9 cellular contexts compared by ENCODE assay signal in genomic region chr12:112170376-112170775, GRCh38. TPM values are rescaled to one million over a fixed set of nuclear protein-coding genes. Genes with fewer than 3 reads are reported as not detected.
DNase-seq lines count a peak whose midpoint lies in the region; ATAC-seq, FAIRE-seq and TF ChIP-seq lines count a peak whose summit lies in the region.
"Had no signal": no experiment of that assay in that cellular context is flagged by ENCODE, and none has a peak within 500 bp of the region (broad histone marks: within the 10 kb centered on the region; RNA-seq: fewer than 3 reads in every experiment).

No MANE protein-coding gene starts in this region.

- TF ChIP-seq POLR2A in H1 (IDR thresholded peaks at IDR 0.05; ENCODE audit: control extremely low read depth in 1 of 2, low read depth in 2 of 2, low read length in 2 of 2) (no peak), uterus (IDR thresholded peaks at IDR 0.05) (no peak)

- no peaks in the 10 kb centered on the region for H3F3A ChIP-seq in SU-DHL-6 (ENCODE audit: insufficient read depth)

- TF ChIP-seq CTCF in SU-DHL-6 (IDR thresholded peaks at IDR 0.05; ENCODE audit: insufficient read depth, low read length, poor library complexity, severe bottlenecking) (peak; percentile 37), H1 (IDR thresholded peaks at IDR 0.05; ENCODE audit: control extremely low read depth in 1 of 3, insufficient read depth in 1 of 3, low read depth in 1 of 3, low read length in 3 of 3) (peak; percentile 42 to 46 (median 43)), uterus (IDR thresholded peaks at IDR 0.05) (peak in 2 of 4 experiments; percentile 6 to 11)

- H2BK15ac ChIP-seq in H1 (ENCODE audit: low read length) = no peak overlapping the region

- peak overlapping the region; percentile 43 for H3K27ac Mint-ChIP-seq in T-helper 1 cell treated with Interleukin-12 subunit alpha and Interleukin-12 subunit beta and Interleukin-4 antibody, amounts not matched to agents 30 μg/mL and 1 μg/mL, for 36 hours

- no peak overlapping the region for H4K5ac ChIP-seq in H1 (ENCODE audit: insufficient read length, low read depth, low read length)

- POLR2A ChIA-PET in H1 (lab: Charles Lee; ENCODE audit: partially characterized antibody) = no interaction called here

- H3K4me2 ChIP-seq in SU-DHL-6 (ENCODE audit: low read depth, low read length, poor library complexity, severe bottlenecking) (no peak overlapping the region), H1 (ENCODE audit: insufficient read depth in 1 of 2, low read depth in 2 of 2, low read length in 2 of 2) (no peak overlapping the region)

- H3K36me3 Mint-ChIP-seq in T-helper 1 cell treated with Interleukin-12 subunit alpha and Interleukin-12 subunit beta and Interleukin-4 antibody, amounts not matched to agents 30 μg/mL and 1 μg/mL, for 36 hours (ENCODE audit: low read depth) = peaks cover 20% of the 10 kb centered on the region

- H2BK20ac ChIP-seq in H1 (ENCODE audit: low read length) = no peak overlapping the region

- WGBS in H1 (ENCODE audit: extremely low coverage in 1 of 2, insufficient coverage in 1 of 2, insufficient read length in 1 of 2, insufficient replicate concordance in 2 of 2, low coverage in 1 of 2, low lambda C conversion rate in 2 of 2, missing lambda C conversion rate in 1 of 2), 2 experiments = 88% methylated on average over 8 of the region's 8 CpGs; no CpG with 5 or more reads in 1 of the 2 experiments

- no peaks in the 10 kb centered on the region for H3K23me2 ChIP-seq in H1 (ENCODE audit: low read depth, low read length)

- H3K79me1 ChIP-seq in H1 (ENCODE audit: low read depth, low read length) = no peaks in the 10 kb centered on the region; the same call in 1 of the 2 replicates

- no peak overlapping the region for H4K8ac ChIP-seq in H1 (ENCODE audit: extremely low read depth, insufficient read depth, low read length)

- no peak overlapping the region for H3K23ac ChIP-seq in H1 (ENCODE audit: insufficient read length)

- no peak overlapping the region for H4K91ac ChIP-seq in H1 (replicated peaks; ENCODE audit: insufficient read length, low read length)

- H3K27me3 Mint-ChIP-seq in T-helper 1 cell treated with Interleukin-12 subunit alpha and Interleukin-12 subunit beta and Interleukin-4 antibody, amounts not matched to agents 30 μg/mL and 1 μg/mL, for 36 hours (ENCODE audit: low read depth) = no peaks in the 10 kb centered on the region

- H2BK12ac ChIP-seq in H1 (ENCODE audit: low read depth, low read length) = no peak overlapping the region

- H3K9ac ChIP-seq in SU-DHL-6 (ENCODE audit: low read length) = no peak overlapping the region
- no peak overlapping the region for H3K9ac ChIP-seq in H1 (replicated peaks in 1 of 4; ENCODE audit: extremely low read depth in 1 of 4, low read depth in 3 of 4, low read length in 3 of 4)

- H3K36me3 ChIP-seq in SU-DHL-6 (ENCODE audit: low read length) = no peaks in the 10 kb centered on the region
- peaks cover 0 to 3% (median under 1%) of the 10 kb centered on the region in 4 experiments; a peak in 4 of 8 replicates for H3K36me3 ChIP-seq in H1 (ENCODE audit: control insufficient read depth in 2 of 4, insufficient read depth in 4 of 4, low read length in 3 of 4)
- H3K36me3 ChIP-seq in uterus = no peaks in the 10 kb centered on the region

- H2AK5ac ChIP-seq in H1 (ENCODE audit: low read depth, low read length) = no peak overlapping the region

- H3K4me3 Mint-ChIP-seq in T-helper 1 cell treated with Interleukin-12 subunit alpha and Interleukin-12 subunit beta and Interleukin-4 antibody, amounts not matched to agents 30 μg/mL and 1 μg/mL, for 36 hours = no peak overlapping the region

- H3K27ac ChIP-seq in SU-DHL-6 (ENCODE audit: low read depth, low read length) = no peak overlapping the region
- H3K27ac ChIP-seq in H1 (ENCODE audit: low read depth, low read length) = no peak overlapping the region
- no peak overlapping the region for H3K27ac ChIP-seq in uterus
- H3K27ac ChIP-seq: neutrophil had no signal

- H2BK5ac ChIP-seq in H1 (ENCODE audit: low read depth, low read length) = 0 out of 2 replicates have a peak overlapping the region, but pooled peaks have one; percentile 60

- H3K4me1 ChIP-seq in H1 (replicated peaks in 1 of 4; ENCODE audit: control insufficient read depth in 3 of 4, insufficient read depth in 4 of 4, low read length in 3 of 4) (no peaks in the 10 kb centered on the region; a peak in 1 of 7 replicates), uterus (no peaks in the 10 kb centered on the region)

- no peak overlapping the region for H3K14ac ChIP-seq in H1 (ENCODE audit: insufficient read length)

- intact Hi-C loops in uterus (cut with DNase I; ENCODE audit: low total_unique reads) = no loop called here

- no peak overlapping the region for H2BK120ac ChIP-seq in H1 (replicated peaks; ENCODE audit: low read depth, low read length)

- no peak overlapping the region for H3K56ac ChIP-seq in H1 (replicated peaks; ENCODE audit: insufficient read length, low read depth, low read length)

- no peak overlapping the region for H3K4me3 ChIP-seq in SU-DHL-6 (ENCODE audit: insufficient read depth, low read length, poor library complexity, severe bottlenecking)
- no peak overlapping the region for H3K4me3 ChIP-seq in H1 (ENCODE audit: extremely low read depth in 1 of 4, insufficient read depth in 2 of 4, low read depth in 3 of 4, low read length in 4 of 4)
- no peak overlapping the region for H3K4me3 ChIP-seq in uterus

- H4K20me1 ChIP-seq in SU-DHL-6 (ENCODE audit: low read depth, low read length) (no peaks in the 10 kb centered on the region), H1 (replicated peaks in 1 of 2; ENCODE audit: control insufficient read depth in 1 of 2, insufficient read depth in 2 of 2, low read length in 2 of 2) (no peaks in the 10 kb centered on the region)

- H3K9me3 ChIP-seq in SU-DHL-6 (ENCODE audit: insufficient read depth, low read length) (no peaks in the 10 kb centered on the region), H1 (ENCODE audit: insufficient read depth in 2 of 2, low read depth in 1 of 2, low read length in 1 of 2) (no peaks in the 10 kb centered on the region), uterus (no peaks in the 10 kb centered on the region)
- H3K9me3 ChIP-seq: neutrophil had no signal

- DNase-seq in T-helper 1 cell (no peak), H1 (ENCODE audit: low read depth in 1 of 2, low spot score in 2 of 2) (no peak), uterus (no peak), NCI-H1694 treated with DMSO at 0.1 percent for 48 hours (lab: John Stamatoyannopoulos, UW) (no peak)
- peak; percentile 31 to 46 for DNase-seq in stimulated activated CD4-positive, alpha-beta T cell treated with anti-CD3 and anti-CD28 coated beads, Interleukin-2, amount 100 ng/mL, for 24 hours

- no peaks in the 10 kb centered on the region for H3K4me1 Mint-ChIP-seq in T-helper 1 cell treated with Interleukin-12 subunit alpha and Interleukin-12 subunit beta and Interleukin-4 antibody, amounts not matched to agents 30 μg/mL and 1 μg/mL, for 36 hours (ENCODE audit: low read depth)

- no peak overlapping the region for H2AFZ ChIP-seq in SU-DHL-6 (ENCODE audit: low read depth, low read length, severe bottlenecking)
- no peak overlapping the region for H2AFZ ChIP-seq in H1 (ENCODE audit: low read length)

- H3K79me2 ChIP-seq in SU-DHL-6 (ENCODE audit: insufficient read depth, low read length) (no peaks in the 10 kb centered on the region), H1 (ENCODE audit: control insufficient read depth in 1 of 2, insufficient read depth in 2 of 2, low read length in 2 of 2) (no peaks in the 10 kb centered on the region)

- no peak overlapping the region; the same call in 1 of the 2 replicates for H3K18ac ChIP-seq in H1 (ENCODE audit: extremely low read depth, low read length)

- ATAC-seq in HG03135 (IDR thresholded peaks at IDR 0.05; ENCODE audit: unreplicated experiment) = no peak

- CTCF ChIA-PET in H1 (lab: Charles Lee; ENCODE audit: partially characterized antibody) = interaction anchor here (1.4 kb wide), 1 partner anchor 9 kb away, joined by 3 read pairs; no protein-coding TSS in a partner anchor

- no peak for TF ChIP-seq EP300 in H1 (IDR thresholded peaks at IDR 0.05; ENCODE audit: borderline replicate concordance in 1 of 2, low read depth in 2 of 2, low read length in 2 of 2)

- FAIRE-seq in H1 (lab: Jason Lieb, UNC) = no peak

- no peak overlapping the region for H3K4ac ChIP-seq in H1 (replicated peaks; ENCODE audit: insufficient read length, low read depth, low read length)

- H3K27me3 ChIP-seq in SU-DHL-6 (ENCODE audit: low read length) (no peaks in the 10 kb centered on the region), H1 (replicated peaks in 1 of 4; ENCODE audit: control insufficient read depth in 3 of 4, extremely low read depth in 1 of 4, insufficient read depth in 3 of 4, low read length in 3 of 4) (no peaks in the 10 kb centered on the region), uterus (no peaks in the 10 kb centered on the region)
- H3K27me3 ChIP-seq: neutrophil had no signal

- peak; percentile 34 to 49; a peak in 3 of 4 replicates for TF ChIP-seq RAD21 in H1 (IDR thresholded peaks at IDR 0.05 in 1 of 2, conservative IDR thresholded peaks at IDR 0.05 in 1 of 2; ENCODE audit: low read depth in 2 of 2, low read length in 2 of 2)

- H3K9me3 Mint-ChIP-seq in T-helper 1 cell treated with Interleukin-12 subunit alpha and Interleukin-12 subunit beta and Interleukin-4 antibody, amounts not matched to agents 30 μg/mL and 1 μg/mL, for 36 hours = no peaks in the 10 kb centered on the region

- no peaks in the 10 kb centered on the region for H3K9me2 ChIP-seq in SU-DHL-6 (replicated peaks; ENCODE audit: insufficient read depth, low read length)

TF ChIP-seq in H1, 55 proteins besides CTCF, POLR2A, EP300 and RAD21:
- TF ChIP-seq CREB1 (IDR thresholded peaks at IDR 0.05) (no peak), RFX5 (IDR thresholded peaks at IDR 0.05; ENCODE audit: borderline replicate concordance, low read depth, low read length) (no peak), TCF12 (IDR thresholded peaks at IDR 0.05; ENCODE audit: low read depth, low read length) (no peak), BACH1 (IDR thresholded peaks at IDR 0.05; ENCODE audit: low read length) (no peak)
TF ChIP-seq in H1: peak in this region for 0.

RNA-seq across cellular contexts. Expression of gene TRAFD1, which starts 45.0 kb away (rescaled TPM):
- total RNA-seq in H1 (2021; fragmentation: NEBNext Ultra II Directional; extraction: Animal tissue kit (Norgen Biotek cat#: 25700)) = 33.1 and 36.3 TPM in 2 replicates
- polyA plus RNA-seq in H1 (2011; rRNA removed) = 16.1 and 18.1 TPM in 2 replicates
- 24.2 TPM for polyA plus RNA-seq in H1 (2011; cell fraction: cytosol; rRNA removed)
- 20.6 TPM for polyA plus RNA-seq in H1 (2011; cell fraction: nucleus; rRNA removed)
- 28.4 to 33.5 TPM (median 31.0 TPM) in 4 replicates for polyA plus RNA-seq in H1 (2012, experiment 1 of 2)
- polyA plus RNA-seq in H1 (2012, experiment 2 of 2) = 25.2 TPM
- 17.9 TPM for polyA plus RNA-seq in H1 (2013, experiment 1 of 2)
- polyA plus RNA-seq in H1 (2013, experiment 2 of 2) = 16.1 TPM
- 28.5 and 32.7 TPM in 2 replicates for polyA minus RNA-seq in H1 (2011; rRNA and poly(A)+ RNA removed)
- polyA minus RNA-seq in H1 (2011; cell fraction: cytosol; rRNA and poly(A)+ RNA removed) = 10.0 TPM
- 11.2 TPM for polyA minus RNA-seq in H1 (2011; cell fraction: nucleus; rRNA and poly(A)+ RNA removed)
- total RNA-seq in uterus = 10 to 100 TPM; 29.1 to 51.6 (median 34.4) TPM

Comparison
In these comparisons a context has a peak if more than half of its experiments do, and no peak if none do; other contexts are left out.
1. DNase-seq: peak in stimulated activated CD4-positive, alpha-beta T cell treated with anti-CD3 and anti-CD28 coated beads, Interleukin-2, amount 100 ng/mL, for 24 hours (2 of 2); none in T-helper 1 cell (0 of 5), H1 (0 of 2), uterus (0 of 2) and NCI-H1694 treated with DMSO at 0.1 percent for 48 hours (single experiment).